In the genomic region with DNA sequence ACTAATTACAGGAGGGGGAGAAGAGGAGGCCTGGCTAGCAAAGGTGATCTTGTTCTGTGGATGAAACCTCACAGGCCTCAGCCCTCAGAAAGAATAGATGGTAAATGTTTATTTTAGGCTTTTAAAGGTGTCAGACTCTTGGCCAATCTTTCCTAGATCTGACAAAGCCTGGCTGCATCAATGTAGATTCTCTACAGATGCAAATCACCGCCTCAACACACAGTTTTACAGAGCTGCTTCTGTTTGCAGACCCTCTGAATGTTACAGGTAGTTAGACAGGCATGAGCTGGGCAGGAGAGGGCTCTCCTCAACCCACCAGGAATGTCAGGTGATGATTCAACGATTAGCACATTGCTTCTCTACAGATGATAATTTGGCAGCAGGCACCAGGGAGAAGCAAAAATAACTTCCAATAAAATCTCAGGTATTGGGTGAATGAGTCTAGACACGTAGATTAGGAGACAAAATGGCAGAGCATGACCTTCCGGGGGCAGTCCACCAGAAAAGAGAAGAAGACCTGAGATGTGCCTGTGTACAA, we compare ENCODE assay signal across 30 cellular contexts.
"Had no signal": no experiment of that assay in that cellular context is flagged by ENCODE, and none has a peak within 500 bp of the region (broad histone marks: within the 10 kb centered on the region; RNA-seq: fewer than 3 reads in every experiment).

No MANE protein-coding gene starts in this region.

- H3K79me2 ChIP-seq: parathyroid adenoma had no signal

- H3K36me3 ChIP-seq: esophagus muscularis mucosa, heart right ventricle, lower lobe of right lung, neural progenitor cell, right atrium auricular region, suprapubic skin, transverse colon, vagina had no signal

- H3K9me3 ChIP-seq: lower lobe of right lung, suprapubic skin, transverse colon, vagina had no signal

- ATAC-seq: heart right ventricle; left ventricle myocardium superior; naive thymus-derived CD4-positive, alpha-beta T cell; sciatic nerve; stimulated activated naive CD8-positive, alpha-beta T cell treated with anti-CD3 and anti-CD28 coated beads, Interleukin-15, amount 100 ng/mL, for 72 hours had no signal

- H3K4me3 Mint-ChIP-seq: memory B cell; naive thymus-derived CD4-positive, alpha-beta T cell; nephron; neural progenitor cell; stimulated activated naive CD8-positive, alpha-beta T cell treated with anti-CD3 and anti-CD28 coated beads, Interleukin-15, amount 100 ng/mL, for 72 hours had no signal

- H3K27me3 ChIP-seq: esophagus muscularis mucosa, heart right ventricle, neural progenitor cell, right atrium auricular region, suprapubic skin, transverse colon, vagina had no signal

- H3K4me1 ChIP-seq: lower lobe of right lung, parathyroid adenoma, suprapubic skin, transverse colon had no signal

- H3K9ac ChIP-seq: neural progenitor cell, parathyroid adenoma had no signal

- H3K27ac Mint-ChIP-seq: memory B cell; naive thymus-derived CD4-positive, alpha-beta T cell; nephron; neural progenitor cell; progenitor cell of endocrine pancreas; stimulated activated naive CD8-positive, alpha-beta T cell treated with anti-CD3 and anti-CD28 coated beads, Interleukin-15, amount 100 ng/mL, for 72 hours had no signal

- H3K4me1 Mint-ChIP-seq: memory B cell; stimulated activated naive CD8-positive, alpha-beta T cell treated with anti-CD3 and anti-CD28 coated beads, Interleukin-15, amount 100 ng/mL, for 72 hours had no signal

- H3K4me3 ChIP-seq: coronary artery, esophagus muscularis mucosa, heart right ventricle, lower lobe of right lung, neural progenitor cell, right atrium auricular region, smooth muscle cell, suprapubic skin, transverse colon, vagina had no signal

- H3K27ac ChIP-seq: coronary artery, esophagus muscularis mucosa, heart right ventricle, lower lobe of right lung, neural progenitor cell, parathyroid adenoma, right atrium auricular region, suprapubic skin, transverse colon, vagina had no signal

- H2AFZ ChIP-seq: neural progenitor cell, parathyroid adenoma had no signal

- H3K9me3 Mint-ChIP-seq: stimulated activated naive CD8-positive, alpha-beta T cell treated with anti-CD3 and anti-CD28 coated beads, Interleukin-15, amount 100 ng/mL, for 72 hours had no signal

- H3K36me3 Mint-ChIP-seq: memory B cell; naive thymus-derived CD4-positive, alpha-beta T cell; neural progenitor cell had no signal

- H3K4me2 ChIP-seq: neural progenitor cell, smooth muscle cell had no signal

- DNase-seq: dermis blood vessel endothelial cell; effector memory CD4-positive, alpha-beta T cell; foreskin melanocyte; glutamatergic neuron; heart right ventricle; hippocampal formation; kidney glomerular epithelial cell; left ventricle myocardium superior; lower lobe of right lung; midbrain; naive thymus-derived CD4-positive, alpha-beta T cell; stimulated activated CD4-positive, alpha-beta T cell treated with anti-CD3 and anti-CD28 coated beads, Interleukin-12 subunit alpha, Interleukin-12 subunit beta, amount 100 ng/mL, for 4 hours; stimulated activated CD4-positive, alpha-beta T cell treated with anti-CD3 and anti-CD28 coated beads, Interleukin-1b, Interleukin-23, amount 100 ng/mL, for 48 hours; stimulated activated CD4-positive, alpha-beta T cell treated with anti-CD3 and anti-CD28 coated beads, Interleukin-4, amount 100 ng/mL, for 1 hour; stimulated activated CD8-positive, alpha-beta memory T cell treated with anti-CD3 and anti-CD28 coated beads, Interleukin-4, amount 100 ng/mL, for 48 hours; stimulated activated naive CD4-positive, alpha-beta T cell; stimulated activated naive CD8-positive, alpha-beta T cell treated with anti-CD3 and anti-CD28 coated beads, Interleukin-15, amount 100 ng/mL, for 72 hours; transverse colon had no signal
